ENCODE assay signal across 9 cellular contexts in the genomic region with DNA sequence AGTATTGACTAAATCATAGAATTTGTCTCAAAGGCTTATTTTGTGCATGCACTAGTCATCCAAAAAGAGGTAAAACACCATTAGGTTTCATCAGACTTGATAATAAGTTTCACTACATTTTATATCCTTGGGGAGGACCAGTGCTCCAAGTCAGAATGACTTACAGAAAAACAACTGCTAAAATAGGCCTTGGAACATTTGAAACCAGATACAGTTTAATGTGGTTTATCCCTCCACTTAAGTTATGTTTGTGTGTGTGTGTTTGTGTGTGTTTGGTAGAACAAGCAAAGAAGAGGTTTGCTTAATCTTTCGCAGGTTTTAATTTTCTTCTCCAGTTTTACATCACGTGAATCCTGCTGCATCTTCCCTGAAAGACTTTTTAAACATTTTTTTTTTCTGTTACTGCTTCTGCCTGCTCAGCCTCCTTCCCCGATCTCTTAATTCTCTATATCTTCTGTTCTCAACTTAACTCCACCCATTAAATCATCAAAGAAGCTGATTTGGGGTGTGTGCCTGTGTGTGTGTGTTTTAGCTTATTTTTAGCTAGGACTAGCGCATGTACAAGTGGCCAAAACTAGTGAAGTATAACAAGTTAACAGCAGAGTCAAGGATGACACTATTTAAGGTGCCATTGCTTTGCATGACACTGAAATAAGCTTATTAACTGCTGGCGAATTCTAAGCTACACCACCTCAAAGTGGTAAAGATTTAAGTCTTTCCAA.
DNase-seq lines count a peak whose midpoint lies in the region; ATAC-seq and TF ChIP-seq lines count a peak whose summit lies in the region.
"Had no signal": no experiment of that assay in that cellular context is flagged by ENCODE, and none has a peak within 500 bp of the region (broad histone marks: within the 10 kb centered on the region; RNA-seq: fewer than 3 reads in every experiment).

No MANE protein-coding gene starts in this region.

- ATAC-seq in GM18499 (IDR thresholded peaks at IDR 0.05; ENCODE audit: insufficient read depth, unreplicated experiment) (peak; percentile 29), GM21526 (IDR thresholded peaks at IDR 0.05; ENCODE audit: low FRiP score, unreplicated experiment) (peak; percentile 61), HG03378 (IDR thresholded peaks at IDR 0.05; ENCODE audit: unreplicated experiment) (peak; percentile 50), Right ventricle myocardium inferior (no peak)
- ATAC-seq: K562 had no signal

- peak; percentile 18 to 43 for DNase-seq in fibroblast of lung (ENCODE audit: low read depth in 2 of 2)
- DNase-seq in Right ventricle myocardium inferior (ENCODE audit: missing footprints) = no peak
- DNase-seq in lower leg skin (ENCODE audit: low spot score in 2 of 2) = no peak
- no peak for DNase-seq in MM.1S
- DNase-seq in SKM-1 treated with dmso at 0.1 percent for 144 hours (lab: John Stamatoyannopoulos, UW; ENCODE audit: unreplicated experiment) = no peak

- no peak for TF ChIP-seq CTCF in fibroblast of lung (conservative IDR thresholded peaks at IDR 0.05 in 1 of 2, IDR thresholded peaks at IDR 0.05 in 1 of 2; ENCODE audit: low read depth in 1 of 2, low read length in 2 of 2)
- TF ChIP-seq CTCF in lower leg skin (IDR thresholded peaks at IDR 0.05) = no peak
- TF ChIP-seq CTCF in MM.1S (IDR thresholded peaks at IDR 0.05; ENCODE audit: low read length) = no peak

- no peaks in the 10 kb centered on the region for H3K4me1 ChIP-seq in fibroblast of lung (ENCODE audit: control insufficient read depth, extremely low read depth, insufficient read depth, low read length)
- no peaks in the 10 kb centered on the region for H3K4me1 ChIP-seq in MM.1S (ENCODE audit: low read length)

- H3K27ac ChIP-seq in fibroblast of lung (ENCODE audit: insufficient read depth, low read length) = no peak overlapping the region
- no peak overlapping the region for H3K27ac ChIP-seq in MM.1S (ENCODE audit: low read length)

- H3F3A ChIP-seq in MM.1S (ENCODE audit: insufficient read depth, low read length) = no peaks in the 10 kb centered on the region

- no peak overlapping the region for H3K4me2 ChIP-seq in fibroblast of lung (ENCODE audit: extremely low read depth, insufficient read depth, low read length)
- H3K4me2 ChIP-seq in MM.1S (ENCODE audit: low read depth, low read length) = no peak overlapping the region

- H3K9me3 ChIP-seq in fibroblast of lung (ENCODE audit: control insufficient read depth, insufficient read depth, low read depth, low read length) (no peaks in the 10 kb centered on the region), MM.1S (replicated peaks; ENCODE audit: insufficient read depth, low read length) (no peaks in the 10 kb centered on the region)

- no peaks in the 10 kb centered on the region for H3K9me2 ChIP-seq in MM.1S (replicated peaks; ENCODE audit: insufficient read depth, low read length)

- no peak for TF ChIP-seq POLR2A in lower leg skin (IDR thresholded peaks at IDR 0.05)

- no peak overlapping the region for H3K9ac ChIP-seq in fibroblast of lung (ENCODE audit: insufficient read depth, low read length)
- no peak overlapping the region for H3K9ac ChIP-seq in MM.1S (ENCODE audit: low read length)

- H4K20me1 ChIP-seq in fibroblast of lung (ENCODE audit: control insufficient read depth, extremely low read depth, insufficient read depth, low read length) (no peaks in the 10 kb centered on the region), MM.1S (ENCODE audit: insufficient read depth, low read length) (no peaks in the 10 kb centered on the region)

- H3K36me3 ChIP-seq in fibroblast of lung (ENCODE audit: control insufficient read depth, insufficient read depth, low read length) = no peaks in the 10 kb centered on the region
- no peaks in the 10 kb centered on the region for H3K36me3 ChIP-seq in MM.1S (replicated peaks; ENCODE audit: insufficient read depth, low read length)

- WGBS in lower leg skin, 2 donors = 82 to 87% methylated on average over 5 of the region's 5 CpGs

- H3K79me2 ChIP-seq in fibroblast of lung (ENCODE audit: control insufficient read depth, insufficient read depth, low read length) (no peaks in the 10 kb centered on the region), MM.1S (ENCODE audit: low read length) (no peaks in the 10 kb centered on the region)

- H2AFZ ChIP-seq in fibroblast of lung (ENCODE audit: low read length) = no peak overlapping the region
- H2AFZ ChIP-seq in MM.1S (ENCODE audit: low read length) = no peak overlapping the region

- H3K27me3 ChIP-seq in fibroblast of lung (ENCODE audit: control insufficient read depth, insufficient read depth, low read length) (no peaks in the 10 kb centered on the region), MM.1S (replicated peaks; ENCODE audit: insufficient read depth, low read length) (no peaks in the 10 kb centered on the region)

- intact Hi-C loops in Right ventricle myocardium inferior (cut with DNase I) (no loop called here), lower leg skin (cut with DNase I; ENCODE audit: low total_unique reads) (no loop called here)

- no peak overlapping the region for H3K4me3 ChIP-seq in fibroblast of lung (replicated peaks in 1 of 4; ENCODE audit: control extremely low read depth in 1 of 4, insufficient read depth in 1 of 4, low read depth in 3 of 4, low read length in 4 of 4)
- H3K4me3 ChIP-seq in lower leg skin (ENCODE audit: low read depth, poor library complexity, severe bottlenecking) = no peak overlapping the region
- no peak overlapping the region for H3K4me3 ChIP-seq in MM.1S (ENCODE audit: low read length)
- H3K4me3 ChIP-seq: K562 had no signal

Comparison
In these comparisons a context has a peak if more than half of its experiments do, and no peak if none do; other contexts are left out.
1. DNase-seq: peak in fibroblast of lung (2 of 2); none in Right ventricle myocardium inferior (single experiment), lower leg skin (0 of 2), MM.1S (single experiment) and SKM-1 treated with dmso at 0.1 percent for 144 hours (single experiment).